9 cellular contexts compared by ENCODE assay signal in genomic region chr5:10595305-10595677, GRCh38. TPM values are rescaled to one million over a fixed set of nuclear protein-coding genes. Genes with fewer than 3 reads are reported as not detected.
DNase-seq lines count a peak whose midpoint lies in the region; FAIRE-seq and TF ChIP-seq lines count a peak whose summit lies in the region.
"Had no signal": no experiment of that assay in that cellular context is flagged by ENCODE, and none has a peak within 500 bp of the region (broad histone marks: within the 10 kb centered on the region; RNA-seq: fewer than 3 reads in every experiment).

No MANE protein-coding gene starts in this region.

- no peak overlapping the region for H3K23ac ChIP-seq in H1 (ENCODE audit: insufficient read length)

- H3K4me1 Mint-ChIP-seq in osteocyte (ENCODE audit: unreplicated experiment), result peaks cover 52% of the 10 kb centered on the region

- DNase-seq in AG10803 (ENCODE audit: low read depth) (peak; percentile 76), M059J (ENCODE audit: low read depth) (peak; percentile 33), H1 (ENCODE audit: low read depth in 1 of 2, low spot score in 2 of 2) (no peak), osteocyte (ENCODE audit: extremely low spot score, unreplicated experiment) (no peak), NK-92 (lab: John Stamatoyannopoulos, UW; ENCODE audit: unreplicated experiment) (no peak)
- DNase-seq in activated effector memory CD4-positive, alpha-beta T cell treated with anti-CD3 and anti-CD28 coated beads, Interleukin-2, amount 50 U/mL, for 16 hours, result no peak
- no peak for DNase-seq in stimulated activated CD4-positive, alpha-beta T cell treated with anti-CD3 and anti-CD28 coated beads, Interleukin-4, amount 100 ng/mL, for 24 hours
- no peak for DNase-seq in stimulated activated CD8-positive, alpha-beta memory T cell treated with anti-CD3 and anti-CD28 coated beads, Interleukin-4, amount 100 ng/mL, for 48 hours
- DNase-seq: H9 had no signal

- H2BK20ac ChIP-seq in H1 (ENCODE audit: low read length), result peak overlapping the region; percentile 61; the same call in 1 of the 2 replicates

- H3K9ac ChIP-seq in H1 (replicated peaks in 1 of 4; ENCODE audit: extremely low read depth in 1 of 4, low read depth in 3 of 4, low read length in 3 of 4), result no peak overlapping the region; a peak in 1 of 7 replicates

- CTCF ChIA-PET in H1 (lab: Charles Lee; ENCODE audit: partially characterized antibody), result interaction anchor here (0.9 to 1.2 kb wide), 5 partner anchors 13 to 140 kb away, joined by 3 to 7 read pairs (median 4); no protein-coding TSS in a partner anchor

- no peak overlapping the region for H2AK5ac ChIP-seq in H1 (ENCODE audit: low read depth, low read length)

- no peak overlapping the region for H3K56ac ChIP-seq in H1 (replicated peaks; ENCODE audit: insufficient read length, low read depth, low read length)

- no peak overlapping the region for H2BK5ac ChIP-seq in H1 (ENCODE audit: low read depth, low read length)

- H3K27me3 Mint-ChIP-seq in osteocyte (ENCODE audit: unreplicated experiment), result no peaks in the 10 kb centered on the region

- no peaks in the 10 kb centered on the region for H3K23me2 ChIP-seq in H1 (ENCODE audit: low read depth, low read length)

- H3K4me1 ChIP-seq in H1 (replicated peaks in 1 of 4; ENCODE audit: control insufficient read depth in 3 of 4, insufficient read depth in 4 of 4, low read length in 3 of 4), result peaks cover 0 to 5% (median 1%) of the 10 kb centered on the region in 4 experiments; a peak in 2 of 7 replicates

- H4K91ac ChIP-seq in H1 (replicated peaks; ENCODE audit: insufficient read length, low read length), result no peak overlapping the region

- no peak overlapping the region for H2BK15ac ChIP-seq in H1 (ENCODE audit: low read length)

- H3K4ac ChIP-seq in H1 (replicated peaks; ENCODE audit: insufficient read length, low read depth, low read length), result no peak overlapping the region

- no peak for FAIRE-seq in H1 (lab: Jason Lieb, UNC)

- no peaks in the 10 kb centered on the region for H3K9me3 Mint-ChIP-seq in osteocyte (ENCODE audit: unreplicated experiment)
- H3K9me3 Mint-ChIP-seq: H9 had no signal

- no peak overlapping the region for H3K18ac ChIP-seq in H1 (ENCODE audit: extremely low read depth, low read length)

- H3K27ac ChIP-seq in H1 (ENCODE audit: low read depth, low read length), result no peak overlapping the region

- H3K36me3 ChIP-seq in H1 (ENCODE audit: control insufficient read depth in 2 of 4, insufficient read depth in 4 of 4, low read length in 3 of 4), result no peaks in the 10 kb centered on the region

- no peak for TF ChIP-seq EP300 in H1 (IDR thresholded peaks at IDR 0.05; ENCODE audit: borderline replicate concordance in 1 of 2, low read depth in 2 of 2, low read length in 2 of 2)

- no peaks in the 10 kb centered on the region; the same call in 1 of the 2 replicates for H3K79me1 ChIP-seq in H1 (ENCODE audit: low read depth, low read length)

- TF ChIP-seq CTCF in AG10803 (conservative IDR thresholded peaks at IDR 0.05; ENCODE audit: low read length), result no peak
- TF ChIP-seq CTCF in H1 (IDR thresholded peaks at IDR 0.05; ENCODE audit: control extremely low read depth in 1 of 3, insufficient read depth in 1 of 3, low read depth in 1 of 3, low read length in 3 of 3), result no peak
- no peak for TF ChIP-seq CTCF in osteocyte (IDR thresholded peaks at IDR 0.05)

- H3K27me3 ChIP-seq in H1 (replicated peaks in 1 of 4; ENCODE audit: control insufficient read depth in 3 of 4, extremely low read depth in 1 of 4, insufficient read depth in 3 of 4, low read length in 3 of 4), result no peaks in the 10 kb centered on the region

- peak overlapping the region; percentile 18 for H3K4me3 ChIP-seq in AG10803 (ENCODE audit: low read length)
- no peak overlapping the region for H3K4me3 ChIP-seq in H1 (ENCODE audit: extremely low read depth in 1 of 4, insufficient read depth in 2 of 4, low read depth in 3 of 4, low read length in 4 of 4)

- peak overlapping the region; percentile 44 for H3K4me3 Mint-ChIP-seq in osteocyte (ENCODE audit: unreplicated experiment)
- H3K4me3 Mint-ChIP-seq: H9 had no signal

- 0 out of 2 replicates have a peak overlapping the region, but pooled peaks have one; percentile 92 for H2BK12ac ChIP-seq in H1 (ENCODE audit: low read depth, low read length)

- TF ChIP-seq POLR2A in H1 (IDR thresholded peaks at IDR 0.05; ENCODE audit: control extremely low read depth in 1 of 2, low read depth in 2 of 2, low read length in 2 of 2), result no peak

- H4K5ac ChIP-seq in H1 (ENCODE audit: insufficient read length, low read depth, low read length), result no peak overlapping the region

- no peak overlapping the region for H4K8ac ChIP-seq in H1 (ENCODE audit: extremely low read depth, insufficient read depth, low read length)

- no peak overlapping the region for H3K4me2 ChIP-seq in H1 (ENCODE audit: insufficient read depth in 1 of 2, low read depth in 2 of 2, low read length in 2 of 2)

- H3K9me3 ChIP-seq in H1 (ENCODE audit: insufficient read depth in 2 of 2, low read depth in 1 of 2, low read length in 1 of 2), result no peaks in the 10 kb centered on the region

- WGBS in H1 (ENCODE audit: extremely low coverage in 1 of 2, insufficient coverage in 1 of 2, insufficient read length in 1 of 2, insufficient replicate concordance in 2 of 2, low coverage in 1 of 2, low lambda C conversion rate in 2 of 2, missing lambda C conversion rate in 1 of 2), 2 experiments, result 97% methylated on average over 6 of the region's 6 CpGs; no CpG with 5 or more reads in 1 of the 2 experiments

- no peaks in the 10 kb centered on the region; a peak in 1 of 4 replicates for H3K79me2 ChIP-seq in H1 (ENCODE audit: control insufficient read depth in 1 of 2, insufficient read depth in 2 of 2, low read length in 2 of 2)

- H2AFZ ChIP-seq in H1 (ENCODE audit: low read length), result no peak overlapping the region

- no peaks in the 10 kb centered on the region for H4K20me1 ChIP-seq in H1 (replicated peaks in 1 of 2; ENCODE audit: control insufficient read depth in 1 of 2, insufficient read depth in 2 of 2, low read length in 2 of 2)

- H3K27ac Mint-ChIP-seq in osteocyte (ENCODE audit: unreplicated experiment), result peak overlapping the region; percentile 91

- H3K36me3 Mint-ChIP-seq in osteocyte (ENCODE audit: unreplicated experiment), result no peaks in the 10 kb centered on the region

- POLR2A ChIA-PET in H1 (lab: Charles Lee; ENCODE audit: partially characterized antibody), result no interaction called here

- no peak overlapping the region for H3K14ac ChIP-seq in H1 (ENCODE audit: insufficient read length)

- H2BK120ac ChIP-seq in H1 (replicated peaks; ENCODE audit: low read depth, low read length), result no peak overlapping the region

- no peak for TF ChIP-seq RAD21 in H1 (IDR thresholded peaks at IDR 0.05 in 1 of 2, conservative IDR thresholded peaks at IDR 0.05 in 1 of 2; ENCODE audit: low read depth in 2 of 2, low read length in 2 of 2)

TF ChIP-seq in H1, 55 proteins besides CTCF, POLR2A, EP300 and RAD21:
- TF ChIP-seq RXRA (IDR thresholded peaks at IDR 0.05; ENCODE audit: insufficient read depth, low read depth, low read length), result no peak
- no peak for TF ChIP-seq ZNF274 (IDR thresholded peaks at IDR 0.05; ENCODE audit: borderline replicate concordance, extremely low read depth, low read length)
- no peak for TF ChIP-seq NANOG (IDR thresholded peaks at IDR 0.05; ENCODE audit: insufficient read depth, low read depth, low read length, poor library complexity, severe bottlenecking)
- TF ChIP-seq TBP (IDR thresholded peaks at IDR 0.05; ENCODE audit: low read depth, low read length), result no peak
TF ChIP-seq in H1: peak in this region for 0.

RNA-seq across cellular contexts. Expression of gene ANKRD33B, which starts 31.4 kb away (rescaled TPM):
- total RNA-seq in M059J (2014; rRNA removed; shearing (Covaris generic)), result 0.49 and 1.9 TPM in 2 replicates
- total RNA-seq in H1 (2021; fragmentation: NEBNext Ultra II Directional; extraction: Animal tissue kit (Norgen Biotek cat#: 25700)), result 20.5 and 20.6 TPM in 2 replicates
- polyA plus RNA-seq in H1 (2011; rRNA removed), result 6.9 and 7.1 TPM in 2 replicates
- 5.4 TPM for polyA plus RNA-seq in H1 (2011; cell fraction: cytosol; rRNA removed)
- polyA plus RNA-seq in H1 (2011; cell fraction: nucleus; rRNA removed), result 10.9 TPM
- 8.6 to 11.9 TPM (median 11.1 TPM) in 4 replicates for polyA plus RNA-seq in H1 (2012, experiment 1 of 2)
- 2.7 TPM for polyA plus RNA-seq in H1 (2012, experiment 2 of 2)
- 6.4 TPM for polyA plus RNA-seq in H1 (2013, experiment 1 of 2)
- polyA plus RNA-seq in H1 (2013, experiment 2 of 2), result 6.4 TPM
- 25.2 and 26.2 TPM in 2 replicates for polyA minus RNA-seq in H1 (2011; rRNA and poly(A)+ RNA removed)
- 16.0 TPM for polyA minus RNA-seq in H1 (2011; cell fraction: cytosol; rRNA and poly(A)+ RNA removed)
- 15.9 TPM for polyA minus RNA-seq in H1 (2011; cell fraction: nucleus; rRNA and poly(A)+ RNA removed)
- 0.83 and 0.94 TPM in 2 replicates for total RNA-seq in osteocyte

Comparison
In these comparisons a context has a peak if more than half of its experiments do, and no peak if none do; other contexts are left out.
1. DNase-seq: peak in AG10803 (single experiment) and M059J (single experiment); none in H1 (0 of 2), osteocyte (single experiment), activated effector memory CD4-positive, alpha-beta T cell treated with anti-CD3 and anti-CD28 coated beads, Interleukin-2, amount 50 U/mL, for 16 hours (single experiment), stimulated activated CD4-positive, alpha-beta T cell treated with anti-CD3 and anti-CD28 coated beads, Interleukin-4, amount 100 ng/mL, for 24 hours (single experiment), NK-92 (single experiment) and stimulated activated CD8-positive, alpha-beta memory T cell treated with anti-CD3 and anti-CD28 coated beads, Interleukin-4, amount 100 ng/mL, for 48 hours (single experiment).